ENCODE assay signal across 8 cellular contexts in genomic region chr16:53207810-53208752, GRCh38.
A peak's percentile ranks its signal among the peaks of the same experiment; 100 is the strongest.
DNase-seq lines count a peak whose midpoint lies in the region; FAIRE-seq and TF ChIP-seq lines count a peak whose summit lies in the region.

No MANE protein-coding gene starts in this region.

- H2BK15ac ChIP-seq in H9 (ENCODE audit: low read depth, low read length): no peak overlapping the region

- H2BK12ac ChIP-seq in H9 (ENCODE audit: insufficient read length, low read depth, low read length): peak overlapping the region; percentile 31

- H3K79me2 ChIP-seq in H9 (ENCODE audit: insufficient read depth, low read length) (peaks cover 2% of the 10 kb centered on the region; the same call in 1 of the 2 replicates), smooth muscle cell (ENCODE audit: low read depth) (peaks cover 81% of the 10 kb centered on the region)

- peak overlapping the region; percentile 93 for H2BK5ac ChIP-seq in H9 (ENCODE audit: insufficient read length, low read length)

- H2BK20ac ChIP-seq in H9 (ENCODE audit: low read depth, low read length, poor library complexity, severe bottlenecking): peak overlapping the region; percentile 97

- peak overlapping the region; percentile 100 for H3T11ph ChIP-seq in H9 (ENCODE audit: low read length)

- H3K18ac ChIP-seq in H9 (ENCODE audit: insufficient read length, low read depth, low read length): peak overlapping the region; percentile 88

- H2BK120ac ChIP-seq in H9 (ENCODE audit: low read depth, low read length, poor library complexity, severe bottlenecking): peak overlapping the region; percentile 98

- H3K4me3 ChIP-seq in smooth muscle cell: peak overlapping the region; percentile 60

- H4K20me1 ChIP-seq in H9 (ENCODE audit: control insufficient read depth, insufficient read depth, insufficient read length) (no peaks in the 10 kb centered on the region), smooth muscle cell (ENCODE audit: low read depth) (peaks cover 23% of the 10 kb centered on the region)

- H3K56ac ChIP-seq in H9 (ENCODE audit: insufficient read length, low read depth, low read length): no peak overlapping the region

- H3K27me3 Mint-ChIP-seq in activated T-cell treated with anti-CD3 and anti-CD28 coated beads, Interleukin-2, amount 50 U/mL, for 24 hours: no peaks in the 10 kb centered on the region
- no peaks in the 10 kb centered on the region for H3K27me3 Mint-ChIP-seq in H9 (ENCODE audit: low read depth)

- H3K9ac ChIP-seq in H9 (ENCODE audit: extremely low read depth, insufficient read length, low read length) (peak overlapping the region; percentile 98), smooth muscle cell (ENCODE audit: low read depth) (peak overlapping the region; percentile 55)

- H3K14ac ChIP-seq in H9 (ENCODE audit: insufficient read depth, low read length): peak overlapping the region; percentile 92; the same call in 1 of the 2 replicates

- no peaks in the 10 kb centered on the region for H3K79me1 ChIP-seq in H9 (ENCODE audit: insufficient read depth, low read depth, low read length, poor library complexity, severe bottlenecking)

- H3K23ac ChIP-seq in H9 (ENCODE audit: insufficient read length, low read depth, low read length): no peak overlapping the region

- H4K8ac ChIP-seq in H9 (replicated peaks; ENCODE audit: insufficient read length, low read depth, low read length): peak overlapping the region; percentile 91

- H3K9me3 Mint-ChIP-seq in activated T-cell treated with anti-CD3 and anti-CD28 coated beads, Interleukin-2, amount 50 U/mL, for 24 hours: no peaks in the 10 kb centered on the region
- peaks cover 4% of the 10 kb centered on the region in 2 experiments; a peak in 4 of 5 replicates for H3K9me3 Mint-ChIP-seq in H9

- FAIRE-seq in RCC 7860 (lab: Jason Lieb, UNC) (peak; percentile 84), islet of Langerhans (lab: Jason Lieb, UNC) (peak; percentile 56)

- H2AFZ ChIP-seq in H9 (ENCODE audit: low read length): peak overlapping the region; percentile 59
- peak overlapping the region; percentile 81 for H2AFZ ChIP-seq in smooth muscle cell (ENCODE audit: low read depth)

- no peak for DNase-seq in activated T-cell treated with anti-CD3 and anti-CD28 coated beads, Interleukin-2, amount 50 U/mL, for 24 hours
- DNase-seq in activated T-cell treated with anti-CD3 and anti-CD28 coated beads for 4 hours (no peak), H9 (peak; percentile 67), LHCN-M2 (ENCODE audit: low read depth) (peak; percentile 90), RCC 7860 (ENCODE audit: low spot score) (peak; percentile 79), cerebellar nuclear complex (lab: John Stamatoyannopoulos, UW) (peak; percentile 35 to 79), smooth muscle cell (lab: John Stamatoyannopoulos, UW; ENCODE audit: unreplicated experiment) (no peak)

- peak; percentile 65 for TF ChIP-seq CTCF in H9 (conservative IDR thresholded peaks at IDR 0.05)
- peak; percentile 62 for TF ChIP-seq CTCF in smooth muscle cell (IDR thresholded peaks at IDR 0.05; ENCODE audit: borderline replicate concordance, insufficient read depth, poor library complexity, severe bottlenecking)

- peak overlapping the region; percentile 95 for H4K5ac ChIP-seq in H9 (ENCODE audit: insufficient read length, low read depth, low read length)

- H4K91ac ChIP-seq in H9 (ENCODE audit: insufficient read length, low read depth, low read length): no peak overlapping the region

- H3K9me3 ChIP-seq in H9 (ENCODE audit: control insufficient read depth, low read depth, low read length) (no peaks in the 10 kb centered on the region), smooth muscle cell (replicated peaks; ENCODE audit: low read depth) (no peaks in the 10 kb centered on the region)

- peak overlapping the region; percentile 47 for H3K4me3 Mint-ChIP-seq in activated T-cell treated with anti-CD3 and anti-CD28 coated beads, Interleukin-2, amount 50 U/mL, for 24 hours
- H3K4me3 Mint-ChIP-seq in H9: peak overlapping the region; percentile 69 to 90

- peaks cover 10% of the 10 kb centered on the region for H3F3A ChIP-seq in smooth muscle cell (ENCODE audit: low read depth)

- no peak overlapping the region; the same call in 1 of the 2 replicates for H3K4ac ChIP-seq in H9 (ENCODE audit: low read depth, low read length)

- WGBS in H9 (ENCODE audit: extremely low coverage, insufficient read length, low lambda C conversion rate): no CpG with 5 or more reads among the region's 8 CpGs
- WGBS in smooth muscle cell (ENCODE audit: low lambda C conversion rate): 27% methylated on average over 8 of the region's 8 CpGs

- H3K4me1 ChIP-seq in H9 (ENCODE audit: insufficient read depth, low read length): no peaks in the 10 kb centered on the region
- H3K4me1 ChIP-seq in smooth muscle cell (ENCODE audit: low read depth): peaks cover 35% of the 10 kb centered on the region

- H3K27ac ChIP-seq in H9 (ENCODE audit: insufficient read length, low read depth, low read length) (peak overlapping the region; percentile 99), smooth muscle cell (ENCODE audit: low read depth) (peak overlapping the region; percentile 80)

- peaks cover 11% of the 10 kb centered on the region for H3K36me3 Mint-ChIP-seq in activated T-cell treated with anti-CD3 and anti-CD28 coated beads, Interleukin-2, amount 50 U/mL, for 24 hours (ENCODE audit: low read depth)
- H3K36me3 Mint-ChIP-seq in H9 (ENCODE audit: insufficient read depth in 1 of 3, low read depth in 3 of 3): peaks cover 18 to 32% (median 25%) of the 10 kb centered on the region in 3 experiments

- peaks cover 21% of the 10 kb centered on the region for H3K4me1 Mint-ChIP-seq in activated T-cell treated with anti-CD3 and anti-CD28 coated beads, Interleukin-2, amount 50 U/mL, for 24 hours (ENCODE audit: low read depth)
- H3K4me1 Mint-ChIP-seq in H9: peaks cover 37 to 38% of the 10 kb centered on the region in 2 experiments

- H3K4me2 ChIP-seq in H9 (ENCODE audit: insufficient read depth, insufficient read length, low read length): peak overlapping the region; percentile 81
- H3K4me2 ChIP-seq in smooth muscle cell: peak overlapping the region; percentile 79

- peaks cover 3% of the 10 kb centered on the region for H3K23me2 ChIP-seq in H9 (ENCODE audit: insufficient read length, low read depth, low read length, poor library complexity, severe bottlenecking)

- H3K36me3 ChIP-seq in smooth muscle cell (ENCODE audit: low read depth): no peaks in the 10 kb centered on the region

- H3K27ac Mint-ChIP-seq in activated T-cell treated with anti-CD3 and anti-CD28 coated beads, Interleukin-2, amount 50 U/mL, for 24 hours: peak overlapping the region; percentile 47
- peak overlapping the region; percentile 97 to 100 (median 99) for H3K27ac Mint-ChIP-seq in H9

- H3K27me3 ChIP-seq in H9 (ENCODE audit: insufficient read depth, low read length) (no peaks in the 10 kb centered on the region), smooth muscle cell (ENCODE audit: low read depth) (no peaks in the 10 kb centered on the region)

- no peak overlapping the region for H2AK5ac ChIP-seq in H9 (ENCODE audit: insufficient read length, low read length)

Comparison
In these comparisons a context has a peak if more than half of its experiments do, and no peak if none do; other contexts are left out.
1. DNase-seq: peak in H9 (single experiment), LHCN-M2 (single experiment), RCC 7860 (single experiment) and cerebellar nuclear complex (2 of 2); none in activated T-cell treated with anti-CD3 and anti-CD28 coated beads, Interleukin-2, amount 50 U/mL, for 24 hours (single experiment), activated T-cell treated with anti-CD3 and anti-CD28 coated beads for 4 hours (single experiment) and smooth muscle cell (single experiment).